ENCODE assay signal across 1 cellular context in genomic region chr4:67465032-67465762, GRCh38.
TF ChIP-seq lines count a peak whose summit lies in the region.

No MANE protein-coding gene starts in this region.

TF ChIP-seq in K562, 482 proteins besides CTCF, POLR2A, EP300 and RAD21 (continued from another document):
- TF ChIP-seq MTA3 (IDR thresholded peaks at IDR 0.05; ENCODE audit: borderline replicate concordance) (no peak), ZBTB49 (CRISPR knock-in tag; IDR thresholded peaks at IDR 0.05; ENCODE audit: borderline replicate concordance) (no peak), HES1 (IDR thresholded peaks at IDR 0.05; ENCODE audit: low read depth) (no peak), ATF4 (CRISPR knock-in tag; IDR thresholded peaks at IDR 0.05) (no peak), SNIP1 (IDR thresholded peaks at IDR 0.05; ENCODE audit: low read depth) (no peak), ATF3 (IDR thresholded peaks at IDR 0.05) (no peak), ATF3 (CRISPR knock-in tag; conservative IDR thresholded peaks at IDR 0.05) (no peak)
